ENCODE assay signal across 13 cellular contexts in genomic region chr6:122495612-122496011, GRCh38. TPM values are rescaled to one million over a fixed set of nuclear protein-coding genes. Genes with fewer than 3 reads are reported as not detected.
DNase-seq lines count a peak whose midpoint lies in the region; ATAC-seq, FAIRE-seq and TF ChIP-seq lines count a peak whose summit lies in the region.
"Had no signal": no experiment of that assay in that cellular context is flagged by ENCODE, and none has a peak within 500 bp of the region (broad histone marks: within the 10 kb centered on the region; RNA-seq: fewer than 3 reads in every experiment).

No MANE protein-coding gene starts in this region.

- H3K4me1 Mint-ChIP-seq in activated CD4-positive, alpha-beta T cell treated with anti-CD3 and anti-CD28 coated beads, Interleukin-2, amount 10 ng/mL, durations not matched to agents 7 days and 5 days: peaks cover 20% of the 10 kb centered on the region
- H3K4me1 Mint-ChIP-seq in memory B cell: peaks cover 7% of the 10 kb centered on the region
- H3K4me1 Mint-ChIP-seq in CD14-positive monocyte: peaks cover 4% of the 10 kb centered on the region

- FAIRE-seq in pancreas (lab: Jason Lieb, UNC): no peak
- FAIRE-seq: A204.1 had no signal

- H3K27me3 ChIP-seq in pancreas: no peaks in the 10 kb centered on the region

- intact Hi-C loops in pancreas (cut with DNase I): no loop called here
- intact Hi-C loops in CD14-positive monocyte (cut with micrococcal nuclease): no loop called here

- H3K9me3 ChIP-seq in pancreas: no peaks in the 10 kb centered on the region
- H3K9me3 ChIP-seq: SK-N-SH had no signal

- ATAC-seq in GM21786 (IDR thresholded peaks at IDR 0.05; ENCODE audit: unreplicated experiment) (peak; percentile 47), HG03457 (IDR thresholded peaks at IDR 0.05; ENCODE audit: unreplicated experiment) (peak; percentile 69), memory B cell (ENCODE audit: low read depth) (peak; percentile 55), pancreas (no peak)

- H3K27ac Mint-ChIP-seq in activated CD4-positive, alpha-beta T cell treated with anti-CD3 and anti-CD28 coated beads, Interleukin-2, amount 10 ng/mL, durations not matched to agents 7 days and 5 days: peak overlapping the region; percentile 67
- H3K27ac Mint-ChIP-seq in memory B cell: no peak overlapping the region
- no peak overlapping the region for H3K27ac Mint-ChIP-seq in CD14-positive monocyte
- H3K27ac Mint-ChIP-seq: natural killer cell had no signal

- H3K36me3 Mint-ChIP-seq in activated CD4-positive, alpha-beta T cell treated with anti-CD3 and anti-CD28 coated beads, Interleukin-2, amount 10 ng/mL, durations not matched to agents 7 days and 5 days (ENCODE audit: low read depth): peaks cover 9% of the 10 kb centered on the region
- no peaks in the 10 kb centered on the region for H3K36me3 Mint-ChIP-seq in memory B cell
- no peaks in the 10 kb centered on the region for H3K36me3 Mint-ChIP-seq in CD14-positive monocyte

- H3K27ac ChIP-seq in pancreas (no peak overlapping the region), coronary artery (no peak overlapping the region)
- H3K27ac ChIP-seq: epithelial cell of prostate had no signal

- TF ChIP-seq CTCF in pancreas (IDR thresholded peaks at IDR 0.05) (no peak), CD14-positive monocyte (IDR thresholded peaks at IDR 0.05) (no peak), coronary artery (IDR thresholded peaks at IDR 0.05) (no peak)

- peaks cover 25% of the 10 kb centered on the region for H3K9me3 Mint-ChIP-seq in activated CD4-positive, alpha-beta T cell treated with anti-CD3 and anti-CD28 coated beads, Interleukin-2, amount 10 ng/mL, durations not matched to agents 7 days and 5 days
- H3K9me3 Mint-ChIP-seq in memory B cell (peaks cover 11% of the 10 kb centered on the region), CD14-positive monocyte (peaks cover under 1 to 16% (median 11%) of the 10 kb centered on the region in 7 donors)

- WGBS in pancreas, 2 donors: 81 to 86% methylated on average over 3 of the region's 3 CpGs

- H3K4me1 ChIP-seq in pancreas: peaks cover 0 to 4% (median 0%) of the 10 kb centered on the region in 3 donors

- H3K36me3 ChIP-seq in pancreas: no peaks in the 10 kb centered on the region

- H3K4me3 ChIP-seq in pancreas: no peak overlapping the region
- no peak overlapping the region for H3K4me3 ChIP-seq in coronary artery

- DNase-seq in activated CD4-positive, alpha-beta T cell treated with anti-CD3 and anti-CD28 coated beads, Interleukin-2, amount 10 ng/mL, durations not matched to agents 7 days and 5 days: peak; percentile 12
- no peak for DNase-seq in activated CD4-positive, alpha-beta T cell treated with anti-CD3 and anti-CD28 coated beads, Interleukin-2, amount 50 U/mL, for 4 hours
- DNase-seq in memory B cell (ENCODE audit: low spot score in 2 of 2) (no peak), pancreas (no peak), CD14-positive monocyte (ENCODE audit: low spot score) (no peak), coronary artery (ENCODE audit: low spot score) (no peak)
- DNase-seq: EL, natural killer cell, SK-N-SH had no signal

- CTCF ChIA-PET in activated CD4-positive, alpha-beta T cell treated with anti-CD3 and anti-CD28 coated beads, Interleukin-2, amount 10 ng/mL, durations not matched to agents 7 days and 5 days (lab: Charles Lee): interaction anchor here (1.3 kb wide), 1 partner anchor 8 kb away, joined by 3 read pairs; no protein-coding TSS in a partner anchor

- POLR2A ChIA-PET in activated CD4-positive, alpha-beta T cell treated with anti-CD3 and anti-CD28 coated beads, Interleukin-2, amount 10 ng/mL, durations not matched to agents 7 days and 5 days (lab: Charles Lee): no interaction called here

- no peak overlapping the region for H3K4me3 Mint-ChIP-seq in activated CD4-positive, alpha-beta T cell treated with anti-CD3 and anti-CD28 coated beads, Interleukin-2, amount 10 ng/mL, durations not matched to agents 7 days and 5 days
- H3K4me3 Mint-ChIP-seq in memory B cell (no peak overlapping the region), CD14-positive monocyte (no peak overlapping the region)
- H3K4me3 Mint-ChIP-seq: natural killer cell had no signal

- peaks cover 17% of the 10 kb centered on the region for H3K27me3 Mint-ChIP-seq in activated CD4-positive, alpha-beta T cell treated with anti-CD3 and anti-CD28 coated beads, Interleukin-2, amount 10 ng/mL, durations not matched to agents 7 days and 5 days
- H3K27me3 Mint-ChIP-seq in memory B cell (peaks cover 2% of the 10 kb centered on the region), CD14-positive monocyte (ENCODE audit: low read depth in 3 of 3) (peaks cover 0 to 6% (median 1%) of the 10 kb centered on the region in 3 donors)

RNA-seq across cellular contexts. Expression of gene SERINC1, which starts 24.0 kb away (rescaled TPM):
- total RNA-seq in activated CD4-positive, alpha-beta T cell treated with anti-CD3 and anti-CD28 coated beads, Interleukin-2, amount 10 ng/mL, durations not matched to agents 7 days and 5 days: 10 to 100 TPM; 61.0 to 63.1 TPM
- total RNA-seq in pancreas: 10 to 100 TPM; 36.5 to 78.9 (median 50.1) TPM
- polyA plus RNA-seq in pancreas: 10 to 100 TPM; 24.9 to 98.8 TPM
- 100 to 1,000 TPM; 125 to 161 TPM for polyA plus RNA-seq in CD14-positive monocyte

Comparison
In these comparisons a context has a peak if more than half of its experiments do, and no peak if none do; other contexts are left out.
1. ATAC-seq: peak in GM21786 (single experiment), HG03457 (single experiment) and memory B cell (single experiment); none in pancreas (0 of 4).